In the genomic region with DNA sequence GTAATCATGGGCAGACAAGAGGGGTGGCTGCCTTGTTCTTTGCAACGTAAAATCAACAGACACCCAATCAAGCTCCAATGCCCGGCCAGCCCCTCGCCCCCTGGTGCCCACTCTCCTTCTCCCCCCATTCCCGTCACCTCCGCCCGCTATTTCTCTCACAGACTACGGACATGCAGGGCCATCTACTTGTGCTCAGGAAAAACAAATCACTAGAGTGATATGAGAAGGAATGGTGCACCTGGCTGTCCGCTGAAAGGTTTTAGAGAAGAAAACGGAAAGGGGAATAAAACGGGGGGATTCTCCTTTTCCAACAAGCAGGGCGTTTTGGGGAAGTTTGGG, we compare ENCODE assay signal across 9 cellular contexts. TPM values are rescaled to one million over a fixed set of nuclear protein-coding genes. Genes with fewer than 3 reads are reported as not detected.
A peak's percentile ranks its signal among the peaks of the same experiment; 100 is the strongest.
DNase-seq lines count a peak whose midpoint lies in the region; ATAC-seq and TF ChIP-seq lines count a peak whose summit lies in the region.
"Had no signal": no experiment of that assay in that cellular context is flagged by ENCODE, and none has a peak within 500 bp of the region (broad histone marks: within the 10 kb centered on the region; RNA-seq: fewer than 3 reads in every experiment).

No MANE protein-coding gene starts in this region.

- POLR2A ChIA-PET in OCI-LY7 (lab: Charles Lee): no interaction called here

- no peaks in the 10 kb centered on the region for H3K9me2 ChIP-seq in OCI-LY7 (ENCODE audit: insufficient read depth, low read length)

- no peak overlapping the region for H3K4me2 ChIP-seq in OCI-LY7 (ENCODE audit: low read length)

- H3K9me3 Mint-ChIP-seq in T-helper 2 cell treated with Interferon-gamma antibody and Interleukin-4, amounts not matched to agents 5 μg/mL and 100 μg/mL, for 36 hours: no peaks in the 10 kb centered on the region
- H3K9me3 Mint-ChIP-seq in activated T-helper 17 cell treated with anti-CD3 and anti-CD28 coated beads, Interleukin-2, amount 50 U/mL, for 72 hours: no peaks in the 10 kb centered on the region

- H4K20me1 ChIP-seq in OCI-LY7 (ENCODE audit: insufficient read depth, low read length): peaks cover 3% of the 10 kb centered on the region; the same call in 1 of the 2 replicates

- no peak overlapping the region for H2AFZ ChIP-seq in OCI-LY7 (ENCODE audit: low read length)

- H3K9me3 ChIP-seq in stomach smooth muscle (ENCODE audit: control insufficient read depth in 2 of 2, low read length in 2 of 2) (no peaks in the 10 kb centered on the region), OCI-LY7 (ENCODE audit: low read length) (no peaks in the 10 kb centered on the region)

- CTCF ChIA-PET in OCI-LY7 (lab: Charles Lee; ENCODE audit: unreplicated experiment): no interaction called here

- H3K27me3 ChIP-seq in stomach smooth muscle (ENCODE audit: control insufficient read depth in 1 of 2, insufficient read depth in 2 of 2, low read length in 2 of 2): peaks cover 45 to 52% of the 10 kb centered on the region in 2 donors

- no peak for ATAC-seq in activated T-helper 17 cell treated with anti-CD3 and anti-CD28 coated beads, Interleukin-2, amount 50 U/mL, for 72 hours (replicated peaks)

- no peak overlapping the region for H3K9ac ChIP-seq in stomach smooth muscle (ENCODE audit: low read length in 2 of 2)

- peak overlapping the region; percentile 72 for H3K4me3 Mint-ChIP-seq in T-helper 2 cell treated with Interferon-gamma antibody and Interleukin-4, amounts not matched to agents 5 μg/mL and 100 μg/mL, for 36 hours
- peak overlapping the region; percentile 78 for H3K4me3 Mint-ChIP-seq in activated T-helper 17 cell treated with anti-CD3 and anti-CD28 coated beads, Interleukin-2, amount 50 U/mL, for 72 hours

- H3K79me2 ChIP-seq in OCI-LY7 (ENCODE audit: insufficient read depth, low read depth, low read length): no peaks in the 10 kb centered on the region

- H3K4me1 Mint-ChIP-seq in T-helper 2 cell treated with Interferon-gamma antibody and Interleukin-4, amounts not matched to agents 5 μg/mL and 100 μg/mL, for 36 hours (ENCODE audit: low read depth): peaks cover 9% of the 10 kb centered on the region
- H3K4me1 Mint-ChIP-seq in activated T-helper 17 cell treated with anti-CD3 and anti-CD28 coated beads, Interleukin-2, amount 50 U/mL, for 72 hours: peaks cover 10% of the 10 kb centered on the region

- H3K4me1 ChIP-seq in stomach smooth muscle (ENCODE audit: control insufficient read depth, insufficient read depth, low read length) (peaks cover 18% of the 10 kb centered on the region), OCI-LY7 (ENCODE audit: insufficient read depth, low read length, poor library complexity, severe bottlenecking) (no peaks in the 10 kb centered on the region)

- H3K27me3 Mint-ChIP-seq in T-helper 2 cell treated with Interferon-gamma antibody and Interleukin-4, amounts not matched to agents 5 μg/mL and 100 μg/mL, for 36 hours (ENCODE audit: low read depth): peaks cover 79% of the 10 kb centered on the region
- peaks cover 58% of the 10 kb centered on the region for H3K27me3 Mint-ChIP-seq in activated T-helper 17 cell treated with anti-CD3 and anti-CD28 coated beads, Interleukin-2, amount 50 U/mL, for 72 hours

- no peak for DNase-seq in T-helper 2 cell treated with Interferon-gamma antibody and Interleukin-4, amounts not matched to agents 5 μg/mL and 100 μg/mL, for 36 hours (ENCODE audit: low spot score)
- DNase-seq in T-helper 2 cell (no peak), iPS-NIHi11 (ENCODE audit: low spot score) (peak; percentile 8), NCI-H1694 (lab: John Stamatoyannopoulos, UW) (no peak), NCI-H2107 (lab: John Stamatoyannopoulos, UW) (no peak), OCI-LY7 (ENCODE audit: low spot score) (no peak)

- H3K27ac Mint-ChIP-seq in T-helper 2 cell treated with Interferon-gamma antibody and Interleukin-4, amounts not matched to agents 5 μg/mL and 100 μg/mL, for 36 hours: no peak overlapping the region
- H3K27ac Mint-ChIP-seq in activated T-helper 17 cell treated with anti-CD3 and anti-CD28 coated beads, Interleukin-2, amount 50 U/mL, for 72 hours: no peak overlapping the region

- H3K4me3 ChIP-seq in stomach smooth muscle (ENCODE audit: low read length in 2 of 2) (peak overlapping the region; percentile 72 to 80), OCI-LY7 (ENCODE audit: low read depth, low read length, poor library complexity, severe bottlenecking) (no peak overlapping the region)

- no peak for TF ChIP-seq CTCF in OCI-LY7 (conservative IDR thresholded peaks at IDR 0.05; ENCODE audit: low read length)

- H3K36me3 Mint-ChIP-seq in T-helper 2 cell treated with Interferon-gamma antibody and Interleukin-4, amounts not matched to agents 5 μg/mL and 100 μg/mL, for 36 hours (ENCODE audit: low read depth): no peaks in the 10 kb centered on the region
- no peaks in the 10 kb centered on the region for H3K36me3 Mint-ChIP-seq in activated T-helper 17 cell treated with anti-CD3 and anti-CD28 coated beads, Interleukin-2, amount 50 U/mL, for 72 hours (ENCODE audit: low read depth)

- no TSS peak for BruUV-seq in OCI-LY7 (replicated peaks; lab: Mats Ljungman, UMichigan)

- intact Hi-C loops in OCI-LY7 (cut with micrococcal nuclease; ENCODE audit: unreplicated experiment): loop anchor here (5.0 kb wide), 1 partner anchor 450 kb away; no protein-coding TSS in a partner anchor

- H3K36me3 ChIP-seq in stomach smooth muscle (ENCODE audit: control insufficient read depth in 2 of 2, insufficient read depth in 2 of 2, low read length in 2 of 2) (no peaks in the 10 kb centered on the region), OCI-LY7 (ENCODE audit: insufficient read depth, low read length) (no peaks in the 10 kb centered on the region)

- H3K27ac ChIP-seq in stomach smooth muscle (ENCODE audit: low read length): no peak overlapping the region
- H3K27ac ChIP-seq in OCI-LY7 (ENCODE audit: low read depth, low read length, poor library complexity, severe bottlenecking): no peak overlapping the region

RNA-seq across cellular contexts. Expression of a gene that starts 0.4 kb away (rescaled TPM):
- not detected for total RNA-seq in activated T-helper 17 cell treated with anti-CD3 and anti-CD28 coated beads, Interleukin-2, amount 50 U/mL, for 72 hours
- total RNA-seq in OCI-LY7 (2014; rRNA removed; shearing (Covaris generic)): not detected in 2 replicates
- not detected in 2 replicates for total RNA-seq in OCI-LY7 (2022)
- total RNA-seq: glomerular endothelial cell had no signal
